ENCODE assay signal across 12 cellular contexts in genomic region chr2:140624188-140624587, GRCh38.
"Had no signal": no experiment of that assay in that cellular context is flagged by ENCODE, and none has a peak within 500 bp of the region (broad histone marks: within the 10 kb centered on the region; RNA-seq: fewer than 3 reads in every experiment).

No MANE protein-coding gene starts in this region.

- DNase-seq: activated CD4-positive, alpha-beta memory T cell treated with anti-CD3 and anti-CD28 coated beads, Interleukin-2, amount 10 ng/mL, durations not matched to agents 7 days and 5 days; activated CD4-positive, alpha-beta T cell treated with anti-CD3 and anti-CD28 coated beads for 4 hours; activated naive CD4-positive, alpha-beta T cell treated with anti-CD3 and anti-CD28 coated beads, Interleukin-2, amount 10 ng/mL, durations not matched to agents 7 days and 5 days; activated T-cell treated with anti-CD3 and anti-CD28 coated beads, Interleukin-2, amount 50 U/mL, for 24 hours; effector memory CD4-positive, alpha-beta T cell; head of caudate nucleus; mesendoderm; natural killer cell; stimulated activated CD4-positive, alpha-beta T cell treated with anti-CD3 and anti-CD28 coated beads, Interleukin-2, amount 100 ng/mL, for 48 hours; stimulated activated naive B cell treated with anti-CD40 and anti-IgM and Interleukin-4, amounts not matched to agents 10 μg/mL and 1 μg/mL and 100 μg/mL, for 72 hours; tibial artery had no signal

- H3K27ac Mint-ChIP-seq: activated CD4-positive, alpha-beta memory T cell treated with anti-CD3 and anti-CD28 coated beads, Interleukin-2, amount 10 ng/mL, durations not matched to agents 7 days and 5 days; activated naive CD4-positive, alpha-beta T cell treated with anti-CD3 and anti-CD28 coated beads, Interleukin-2, amount 10 ng/mL, durations not matched to agents 7 days and 5 days; activated T-cell treated with anti-CD3 and anti-CD28 coated beads, Interleukin-2, amount 50 U/mL, for 24 hours; dendritic cell treated with granulocyte-macrophage colony-stimulating factor and Interleukin-4, amounts not matched to agents 40 ng/mL and 50 ng/mL, for 4 days; natural killer cell; stimulated activated naive B cell treated with anti-CD40 and anti-IgM and Interleukin-4, amounts not matched to agents 10 μg/mL and 1 μg/mL and 100 μg/mL, for 72 hours had no signal

- H3K27me3 Mint-ChIP-seq: activated CD4-positive, alpha-beta memory T cell treated with anti-CD3 and anti-CD28 coated beads, Interleukin-2, amount 10 ng/mL, durations not matched to agents 7 days and 5 days; activated naive CD4-positive, alpha-beta T cell treated with anti-CD3 and anti-CD28 coated beads, Interleukin-2, amount 10 ng/mL, durations not matched to agents 7 days and 5 days; activated T-cell treated with anti-CD3 and anti-CD28 coated beads, Interleukin-2, amount 50 U/mL, for 24 hours; dendritic cell treated with granulocyte-macrophage colony-stimulating factor and Interleukin-4, amounts not matched to agents 40 ng/mL and 50 ng/mL, for 4 days; stimulated activated naive B cell treated with anti-CD40 and anti-IgM and Interleukin-4, amounts not matched to agents 10 μg/mL and 1 μg/mL and 100 μg/mL, for 72 hours had no signal

- H3K4me1 Mint-ChIP-seq: activated CD4-positive, alpha-beta memory T cell treated with anti-CD3 and anti-CD28 coated beads, Interleukin-2, amount 10 ng/mL, durations not matched to agents 7 days and 5 days; activated naive CD4-positive, alpha-beta T cell treated with anti-CD3 and anti-CD28 coated beads, Interleukin-2, amount 10 ng/mL, durations not matched to agents 7 days and 5 days; natural killer cell; stimulated activated naive B cell treated with anti-CD40 and anti-IgM and Interleukin-4, amounts not matched to agents 10 μg/mL and 1 μg/mL and 100 μg/mL, for 72 hours had no signal

- H3K4me3 Mint-ChIP-seq: activated CD4-positive, alpha-beta memory T cell treated with anti-CD3 and anti-CD28 coated beads, Interleukin-2, amount 10 ng/mL, durations not matched to agents 7 days and 5 days; activated naive CD4-positive, alpha-beta T cell treated with anti-CD3 and anti-CD28 coated beads, Interleukin-2, amount 10 ng/mL, durations not matched to agents 7 days and 5 days; activated T-cell treated with anti-CD3 and anti-CD28 coated beads, Interleukin-2, amount 50 U/mL, for 24 hours; dendritic cell treated with granulocyte-macrophage colony-stimulating factor and Interleukin-4, amounts not matched to agents 40 ng/mL and 50 ng/mL, for 4 days; natural killer cell; stimulated activated naive B cell treated with anti-CD40 and anti-IgM and Interleukin-4, amounts not matched to agents 10 μg/mL and 1 μg/mL and 100 μg/mL, for 72 hours had no signal

- ATAC-seq: natural killer cell; stimulated activated naive B cell treated with anti-CD40 and anti-IgM and Interleukin-4, amounts not matched to agents 10 μg/mL and 1 μg/mL and 100 μg/mL, for 72 hours had no signal

- H3K36me3 Mint-ChIP-seq: activated naive CD4-positive, alpha-beta T cell treated with anti-CD3 and anti-CD28 coated beads, Interleukin-2, amount 10 ng/mL, durations not matched to agents 7 days and 5 days; stimulated activated naive B cell treated with anti-CD40 and anti-IgM and Interleukin-4, amounts not matched to agents 10 μg/mL and 1 μg/mL and 100 μg/mL, for 72 hours had no signal
